8 cellular contexts compared by ENCODE assay signal in genomic region chr17:45270828-45271418, GRCh38. TPM values are rescaled to one million over a fixed set of nuclear protein-coding genes. Genes with fewer than 3 reads are reported as not detected.
A peak's percentile ranks its signal among the peaks of the same experiment; 100 is the strongest.
DNase-seq lines count a peak whose midpoint lies in the region; TF ChIP-seq lines count a peak whose summit lies in the region.

No MANE protein-coding gene starts in this region.

- no peak overlapping the region for H3K27ac Mint-ChIP-seq in activated CD4-positive, alpha-beta memory T cell treated with anti-CD3 and anti-CD28 coated beads, Interleukin-2, amount 10 ng/mL, durations not matched to agents 7 days and 5 days

- H3K36me3 Mint-ChIP-seq in activated CD4-positive, alpha-beta memory T cell treated with anti-CD3 and anti-CD28 coated beads, Interleukin-2, amount 10 ng/mL, durations not matched to agents 7 days and 5 days (ENCODE audit: low read depth), result peaks cover 72% of the 10 kb centered on the region

- H3K9me3 Mint-ChIP-seq in activated CD4-positive, alpha-beta memory T cell treated with anti-CD3 and anti-CD28 coated beads, Interleukin-2, amount 10 ng/mL, durations not matched to agents 7 days and 5 days, result no peaks in the 10 kb centered on the region

- no peak overlapping the region for H3K4me3 Mint-ChIP-seq in activated CD4-positive, alpha-beta memory T cell treated with anti-CD3 and anti-CD28 coated beads, Interleukin-2, amount 10 ng/mL, durations not matched to agents 7 days and 5 days

- TF ChIP-seq POLR2A in erythroblast (IDR thresholded peaks at IDR 0.05; ENCODE audit: low read length), result no peak

- peak; percentile 69 for TF ChIP-seq CTCF in AG04449 (IDR thresholded peaks at IDR 0.05; ENCODE audit: insufficient read depth, low read length, missing control alignments)

- no peak overlapping the region for H3K4me3 ChIP-seq in AG04449 (ENCODE audit: low read depth, low read length)

- H3K4me1 Mint-ChIP-seq in activated CD4-positive, alpha-beta memory T cell treated with anti-CD3 and anti-CD28 coated beads, Interleukin-2, amount 10 ng/mL, durations not matched to agents 7 days and 5 days, result no peaks in the 10 kb centered on the region

- CTCF ChIA-PET in AG04449 (lab: Yijun Ruan, JAX), result interaction anchor here (0.8 to 32.0 kb wide), 15 partner anchors 8 to 135 kb away, joined by 3 to 828 read pairs (median 3); partner anchors contain the start of gene ACBD4
- CTCF ChIA-PET in HEK293T (lab: Yijun Ruan, JAX), result interaction anchor here (0.9 to 1.7 kb wide), 4 partner anchors 12 to 51 kb away, joined by 3 to 6 read pairs (median 4); no protein-coding TSS in a partner anchor
- CTCF ChIA-PET in activated CD4-positive, alpha-beta memory T cell treated with anti-CD3 and anti-CD28 coated beads, Interleukin-2, amount 10 ng/mL, durations not matched to agents 7 days and 5 days (lab: Charles Lee), result interaction anchor here (0.6 to 4.2 kb wide), 14 partner anchors 16 to 145 kb away, joined by 3 to 35 read pairs (median 4); partner anchors contain the start of gene ACBD4

- POLR2A ChIA-PET in AG04449 (lab: Yijun Ruan, JAX), result no interaction called here
- POLR2A ChIA-PET in HEK293T (lab: Yijun Ruan, JAX), result interaction anchor here (1.1 kb wide), 1 partner anchor 79 kb away, joined by 3 read pairs; no protein-coding TSS in a partner anchor
- POLR2A ChIA-PET in activated CD4-positive, alpha-beta memory T cell treated with anti-CD3 and anti-CD28 coated beads, Interleukin-2, amount 10 ng/mL, durations not matched to agents 7 days and 5 days (lab: Charles Lee), result interaction anchor here (0.8 to 2.2 kb wide), 3 partner anchors 12 to 52 kb away, joined by 3 to 7 read pairs (median 3); partner anchors contain the start of gene MAP3K14

- no peak for DNase-seq in AG04449 (ENCODE audit: low read depth, low spot score)
- DNase-seq in HEK293T (ENCODE audit: extremely low spot score), result peak; percentile 74
- DNase-seq in activated CD4-positive, alpha-beta memory T cell treated with anti-CD3 and anti-CD28 coated beads, Interleukin-2, amount 10 ng/mL, durations not matched to agents 7 days and 5 days, result peak; percentile 44
- DNase-seq in erythroblast (lab: John Stamatoyannopoulos, UW), result peak; percentile 29 to 51
- DNase-seq in stimulated activated CD4-positive, alpha-beta T cell treated with anti-CD3 and anti-CD28 coated beads, Interleukin-2, amount 100 ng/mL, for 48 hours, result peak; percentile 55 to 65
- DNase-seq in NCI-H446 treated with DMSO at 0.1 percent for 48 hours (lab: John Stamatoyannopoulos, UW), result no peak
- DNase-seq in kidney glomerular epithelial cell (lab: John Stamatoyannopoulos, UW), result no peak
- no peak for DNase-seq in retina

- H3K27me3 Mint-ChIP-seq in activated CD4-positive, alpha-beta memory T cell treated with anti-CD3 and anti-CD28 coated beads, Interleukin-2, amount 10 ng/mL, durations not matched to agents 7 days and 5 days, result no peaks in the 10 kb centered on the region

TF ChIP-seq in HEK293T, 16 proteins besides CTCF, POLR2A, EP300 and RAD21:
- TF ChIP-seq BHLHE40 (IDR thresholded peaks at IDR 0.05; ENCODE audit: borderline replicate concordance), result no peak
- TF ChIP-seq ZNF384 (IDR thresholded peaks at IDR 0.05), result no peak
- no peak for TF ChIP-seq TARDBP (IDR thresholded peaks at IDR 0.05)
- TF ChIP-seq CTBP1 (IDR thresholded peaks at IDR 0.05; ENCODE audit: borderline replicate concordance), result no peak
TF ChIP-seq in HEK293T: peak in this region for 0.

RNA-seq across cellular contexts. Expression of gene SPATA32, which starts 9.0 kb away (rescaled TPM):
- total RNA-seq in activated CD4-positive, alpha-beta memory T cell treated with anti-CD3 and anti-CD28 coated beads, Interleukin-2, amount 10 ng/mL, durations not matched to agents 7 days and 5 days, result under 1 TPM; 0.20 to 0.23 TPM

RNA-seq across cellular contexts. Expression of gene MAP3K14, which starts 45.9 kb away (rescaled TPM):
- total RNA-seq in activated CD4-positive, alpha-beta memory T cell treated with anti-CD3 and anti-CD28 coated beads, Interleukin-2, amount 10 ng/mL, durations not matched to agents 7 days and 5 days, result 10 to 100 TPM; 28.7 to 30.6 TPM

RNA-seq across cellular contexts. Expression of gene FMNL1, which starts 49.2 kb away (rescaled TPM):
- 100 to 1,000 TPM; 465 to 477 TPM for total RNA-seq in activated CD4-positive, alpha-beta memory T cell treated with anti-CD3 and anti-CD28 coated beads, Interleukin-2, amount 10 ng/mL, durations not matched to agents 7 days and 5 days

Comparison
In these comparisons a context has a peak if more than half of its experiments do, and no peak if none do; other contexts are left out.
1. DNase-seq: peak in HEK293T (single experiment), activated CD4-positive, alpha-beta memory T cell treated with anti-CD3 and anti-CD28 coated beads, Interleukin-2, amount 10 ng/mL, durations not matched to agents 7 days and 5 days (single experiment), erythroblast (2 of 2) and stimulated activated CD4-positive, alpha-beta T cell treated with anti-CD3 and anti-CD28 coated beads, Interleukin-2, amount 100 ng/mL, for 48 hours (2 of 2); none in AG04449 (single experiment), NCI-H446 treated with DMSO at 0.1 percent for 48 hours (single experiment), kidney glomerular epithelial cell (single experiment) and retina (single experiment).